In genomic region chr12:47758834-47759690, GRCh38 we compare ENCODE assay signal across 8 cellular contexts. TPM values are rescaled to one million over a fixed set of nuclear protein-coding genes. Genes with fewer than 3 reads are reported as not detected.
DNase-seq lines count a peak whose midpoint lies in the region; ATAC-seq and TF ChIP-seq lines count a peak whose summit lies in the region.

Gene RAPGEF3 (minus strand): TSS chr12:47758880. CDS start chr12:47758556, 324 bp downstream.

- DNase-seq in SKM-1 treated with dmso at 0.1 percent for 144 hours (lab: John Stamatoyannopoulos, UW; ENCODE audit: unreplicated experiment) (peak; percentile 63), SKM-1 (lab: John Stamatoyannopoulos, UW; ENCODE audit: unreplicated experiment) (no peak), NCI-H226 (peak; percentile 99), ecto neural progenitor cell (ENCODE audit: low spot score) (peak; percentile 92), lower leg skin (ENCODE audit: low spot score in 2 of 2) (peak; percentile 73 to 97)
- DNase-seq in activated CD4-positive, alpha-beta T cell treated with anti-CD3 and anti-CD28 coated beads, Interleukin-2, amount 50 U/mL, for 4 hours, result peak; percentile 55 to 61
- DNase-seq in stimulated activated CD4-positive, alpha-beta T cell treated with anti-CD3 and anti-CD28 coated beads, Interleukin-4, amount 100 ng/mL, for 48 hours (ENCODE audit: low read depth in 2 of 2), result peak; percentile 50 to 59

- TF ChIP-seq CTCF in lower leg skin (IDR thresholded peaks at IDR 0.05), result no peak

- intact Hi-C loops in lower leg skin (cut with DNase I; ENCODE audit: low total_unique reads), result no loop called here

- no peak for TF ChIP-seq POLR2A in lower leg skin (IDR thresholded peaks at IDR 0.05)

- peak within 1 kb of the TSS; percentile 37 for H3K4me3 ChIP-seq in lower leg skin (ENCODE audit: low read depth, poor library complexity, severe bottlenecking)

- 4% methylated on average over 19 to 54 of the region's 57 CpGs for WGBS in lower leg skin, 2 donors

- ATAC-seq in HG03039 (IDR thresholded peaks at IDR 0.05; ENCODE audit: unreplicated experiment), result peak; percentile 37

RNA-seq across cellular contexts. Expression of gene RAPGEF3, which starts in this region (rescaled TPM):
- 10 to 100 TPM; 13.4 to 27.8 (median 18.9) TPM for total RNA-seq in lower leg skin
